19 cellular contexts compared by ENCODE assay signal in the genomic region with DNA sequence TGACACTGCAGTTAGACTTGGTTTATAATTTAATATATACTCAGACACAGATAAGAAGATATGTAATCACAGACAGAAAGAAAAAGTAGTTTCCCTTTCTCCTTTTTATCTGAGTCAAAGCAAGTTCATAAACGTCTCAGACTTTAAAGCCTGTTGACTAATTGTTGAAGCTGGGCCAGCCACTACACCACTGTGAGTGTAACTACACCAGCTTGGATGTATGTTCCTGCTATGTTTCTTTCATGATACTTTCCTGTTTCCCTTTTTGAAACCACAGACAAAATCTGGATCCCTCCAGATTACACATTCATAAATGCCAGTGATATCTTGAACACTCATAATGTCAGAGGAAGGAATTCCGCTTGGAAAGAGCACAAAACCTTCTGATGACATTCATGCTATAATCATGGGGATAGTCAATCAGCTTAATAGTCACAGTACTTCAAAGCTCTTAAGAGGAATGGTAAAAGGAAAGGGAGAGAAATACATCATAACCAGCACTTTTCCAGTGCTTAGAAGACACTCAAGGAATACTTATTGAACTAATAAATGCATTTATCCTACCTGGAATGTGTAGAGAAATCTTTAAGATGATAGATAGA. TPM values are rescaled to one million over a fixed set of nuclear protein-coding genes. Genes with fewer than 3 reads are reported as not detected.
DNase-seq lines count a peak whose midpoint lies in the region; ATAC-seq and TF ChIP-seq lines count a peak whose summit lies in the region.
"Had no signal": no experiment of that assay in that cellular context is flagged by ENCODE, and none has a peak within 500 bp of the region (broad histone marks: within the 10 kb centered on the region; RNA-seq: fewer than 3 reads in every experiment).

No MANE protein-coding gene starts in this region.

- intact Hi-C loops in uterus (cut with DNase I; ENCODE audit: low total_unique reads), result no loop called here

- ATAC-seq in GM21515 (IDR thresholded peaks at IDR 0.05; ENCODE audit: unreplicated experiment), result no peak
- ATAC-seq in HG03565 (IDR thresholded peaks at IDR 0.05; ENCODE audit: unreplicated experiment), result no peak
- ATAC-seq: SK-N-SH treated with all-trans-retinoic acid at 6 μM for 48 hours had no signal

- H3K4me1 ChIP-seq in uterus, result no peaks in the 10 kb centered on the region
- H3K4me1 ChIP-seq: HAP-1 had no signal

- H3K4me3 ChIP-seq in GM12865 (ENCODE audit: low read depth, low read length), result no peak overlapping the region
- H3K4me3 ChIP-seq in uterus, result no peak overlapping the region
- H3K4me3 ChIP-seq: HAP-1 had no signal

- no peaks in the 10 kb centered on the region for H3K36me3 ChIP-seq in uterus
- H3K36me3 ChIP-seq: HAP-1 had no signal

- no peaks in the 10 kb centered on the region for H3K27me3 ChIP-seq in uterus

- in situ Hi-C loops in GM13976 (cut with MboI; ENCODE audit: low sequenced_read_pairs, unreplicated experiment), result no loop called here

- no peak for TF ChIP-seq CTCF in GM12865 (IDR thresholded peaks at IDR 0.05; ENCODE audit: insufficient read depth, low read depth, low read length, missing control alignments)
- no peak for TF ChIP-seq CTCF in GM13976 (IDR thresholded peaks at IDR 0.05; ENCODE audit: borderline replicate concordance, control extremely low read depth, extremely low read depth, insufficient read depth, missing control alignments)
- no peak for TF ChIP-seq CTCF in uterus (IDR thresholded peaks at IDR 0.05)

- TF ChIP-seq POLR2A in uterus (IDR thresholded peaks at IDR 0.05), result no peak

- H3K27ac ChIP-seq in uterus, result no peak overlapping the region

- H3K9me3 ChIP-seq in uterus, result no peaks in the 10 kb centered on the region
- H3K9me3 ChIP-seq: HAP-1 had no signal

- peak; percentile 15 for DNase-seq in GM12865 (ENCODE audit: low read depth)
- DNase-seq in GM13976 (ENCODE audit: low spot score), result peak; percentile 15
- peak; percentile 24 for DNase-seq in RPMI7951 (ENCODE audit: low read depth)
- DNase-seq in iris pigment epithelial cell (ENCODE audit: low read depth), result peak; percentile 1
- no peak for DNase-seq in uterus
- no peak for DNase-seq in NCI-H1105 (lab: John Stamatoyannopoulos, UW)
- DNase-seq: ACHN; Calu3; CD4-positive, alpha-beta T cell; DMS79; IMR-90; NCI-H446 treated with DMSO at 0.1 percent for 48 hours; SHP77 had no signal

RNA-seq across cellular contexts. Expression of gene KCNMB2, which starts 32.0 kb away (rescaled TPM):
- 23.0 and 27.4 TPM in 2 replicates for total RNA-seq in RPMI7951 (2014; rRNA removed; shearing (Covaris generic))
- total RNA-seq in uterus, result 10 to 100 TPM in 1 of 4 donors, 1 to 10 TPM in 1, under 1 TPM in 2; 0.29 to 12.7 (median 1.4) TPM
- total RNA-seq: Calu3; CD4-positive, alpha-beta T cell; G401; IMR-90; LHCN-M2 had no signal

Comparison
In these comparisons a context has a peak if more than half of its experiments do, and no peak if none do; other contexts are left out.
1. DNase-seq: peak in GM12865 (single experiment), GM13976 (single experiment), RPMI7951 (single experiment) and iris pigment epithelial cell (single experiment); none in uterus (0 of 2) and NCI-H1105 (single experiment).